ENCODE assay signal across 1 cellular context in the genomic region with DNA sequence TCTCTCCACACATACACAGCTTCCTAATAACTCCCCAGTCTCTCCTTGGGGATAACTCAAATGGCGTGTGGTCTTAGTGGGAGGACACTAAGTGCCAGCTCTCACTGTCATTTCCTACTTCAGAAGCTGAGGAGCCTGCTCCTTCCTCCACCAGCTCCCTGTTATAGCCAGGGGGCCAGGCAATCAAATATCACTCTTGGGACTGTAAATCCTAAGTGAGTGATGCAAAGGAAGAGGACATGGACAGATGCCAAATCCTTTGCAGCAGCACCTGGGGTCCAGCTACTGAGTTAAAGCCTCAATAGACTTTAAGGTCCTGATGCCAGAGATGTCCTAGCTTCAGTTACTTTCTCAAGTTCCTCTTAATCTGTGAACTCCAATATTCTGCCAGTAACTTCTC.
TF ChIP-seq lines count a peak whose summit lies in the region.

No MANE protein-coding gene starts in this region.

TF ChIP-seq in HepG2, 621 proteins besides CTCF, POLR2A, EP300 and RAD21:
- no peak for TF ChIP-seq ZNF333 (CRISPR knock-in tag; IDR thresholded peaks at IDR 0.05; ENCODE audit: borderline replicate concordance)
TF ChIP-seq in HepG2: peak in this region for 0.
